Comparison of ENCODE assay signal across 19 cellular contexts in the genomic region with DNA sequence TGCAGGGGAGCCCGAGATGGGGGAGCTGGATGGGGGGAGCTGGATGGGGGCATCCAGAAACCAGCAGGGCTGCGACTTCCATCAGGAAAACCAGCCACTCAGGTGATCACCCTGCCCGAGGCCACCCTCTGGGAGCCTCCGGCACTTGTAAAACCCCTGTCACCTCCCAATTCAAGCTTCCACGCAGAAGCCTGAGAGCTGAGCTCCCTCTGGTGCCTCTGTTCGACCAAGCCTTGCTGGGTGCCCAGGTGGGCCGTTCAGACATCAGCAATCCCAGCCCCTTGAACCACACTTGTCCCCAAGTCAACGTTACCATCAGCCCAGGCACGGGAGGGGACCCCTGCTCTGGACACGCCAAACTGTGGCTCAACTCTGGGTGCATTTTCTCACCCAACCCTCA. TPM values are rescaled to one million over a fixed set of nuclear protein-coding genes. Genes with fewer than 3 reads are reported as not detected.
DNase-seq lines count a peak whose midpoint lies in the region; ATAC-seq and TF ChIP-seq lines count a peak whose summit lies in the region.
"Had no signal": no experiment of that assay in that cellular context is flagged by ENCODE, and none has a peak within 500 bp of the region (broad histone marks: within the 10 kb centered on the region; RNA-seq: fewer than 3 reads in every experiment).

No MANE protein-coding gene starts in this region.

- peak overlapping the region in 1 of 2 experiments; percentile 68; a peak in 1 of 4 replicates for H3K27ac ChIP-seq in SK-N-SH (ENCODE audit: low read depth in 2 of 2, low read length in 1 of 2)
- H3K27ac ChIP-seq in Panc1 (ENCODE audit: low read length): no peak overlapping the region
- H3K27ac ChIP-seq in endodermal cell (ENCODE audit: low read depth, low read length): no peak overlapping the region
- H3K27ac ChIP-seq in coronary artery: no peak overlapping the region
- H3K27ac ChIP-seq: PC-9 had no signal

- H3K27ac Mint-ChIP-seq in endodermal cell: no peak overlapping the region
- H3K27ac Mint-ChIP-seq: GM23338 had no signal

- no peak overlapping the region for H2AFZ ChIP-seq in SK-N-SH (ENCODE audit: low read depth)
- H2AFZ ChIP-seq: GM23338, PC-9 had no signal

- H3K4me1 ChIP-seq in SK-N-SH (ENCODE audit: control insufficient read depth in 1 of 2, insufficient read depth in 2 of 2, low read depth in 1 of 2, low read length in 1 of 2) (peaks cover 0 to 62% of the 10 kb centered on the region in 2 experiments; a peak in 1 of 4 replicates), Panc1 (ENCODE audit: control insufficient read depth, insufficient read depth, low read length) (peaks cover 23% of the 10 kb centered on the region), endodermal cell (ENCODE audit: control insufficient read depth, insufficient read depth, low read length) (no peaks in the 10 kb centered on the region)

- in situ Hi-C loops in Panc1 (cut with HindIII; ENCODE audit: low pct_unique_long_range_greater_than_20kb, low sequenced_read_pairs) (no loop called here), GM13977 (cut with MboI; ENCODE audit: low pct_unique_long_range_greater_than_20kb, low sequenced_read_pairs, unreplicated experiment) (no loop called here)

- TF ChIP-seq CTCF in SK-N-SH (IDR thresholded peaks at IDR 0.05) (no peak), Panc1 (IDR thresholded peaks at IDR 0.05) (no peak), endodermal cell (conservative IDR thresholded peaks at IDR 0.05) (peak; percentile 9), GM13977 (IDR thresholded peaks at IDR 0.05; ENCODE audit: extremely low read depth, insufficient read depth, missing control alignments) (no peak), coronary artery (IDR thresholded peaks at IDR 0.05) (no peak)

- WGBS in SK-N-SH (ENCODE audit: low lambda C conversion rate): 50% methylated on average over 1 of the region's 10 CpGs
- 87 to 95% methylated on average over 7 to 10 of the region's 10 CpGs for WGBS in endodermal cell (ENCODE audit: insufficient coverage in 1 of 2, insufficient read length in 1 of 2), 2 experiments

- H3K9me3 Mint-ChIP-seq in endodermal cell: no peaks in the 10 kb centered on the region
- H3K9me3 Mint-ChIP-seq: GM23338, H9 had no signal

- TF ChIP-seq RAD21 in SK-N-SH (IDR thresholded peaks at IDR 0.05; ENCODE audit: low read length): peak; percentile 19; the same call in 1 of the 2 replicates

- H3F3A ChIP-seq in SK-N-SH (replicated peaks; ENCODE audit: insufficient read depth): no peaks in the 10 kb centered on the region

- H3K36me3 ChIP-seq in SK-N-SH (replicated peaks in 1 of 2; ENCODE audit: control insufficient read depth in 1 of 2, insufficient read depth in 2 of 2, low read length in 1 of 2) (no peaks in the 10 kb centered on the region), Panc1 (ENCODE audit: control insufficient read depth, insufficient read depth, low read length) (no peaks in the 10 kb centered on the region), endodermal cell (ENCODE audit: control insufficient read depth, insufficient read depth, low read length) (no peaks in the 10 kb centered on the region)

- CTCF ChIA-PET in SK-N-SH (lab: Yijun Ruan, JAX): interaction anchor here (0.8 to 10.4 kb wide), 13 partner anchors 8 to 99 kb away, joined by 3 to 78 read pairs (median 5); no protein-coding TSS in a partner anchor
- CTCF ChIA-PET in Panc1 (lab: Charles Lee): interaction anchor here (0.5 to 1.3 kb wide), 2 partner anchors 65 to 99 kb away, joined by 4 to 7 read pairs; no protein-coding TSS in a partner anchor

- POLR2A ChIA-PET in SK-N-SH (lab: Yijun Ruan, JAX) (no interaction called here), Panc1 (lab: Charles Lee) (interaction anchor here (0.8 kb wide), 1 partner anchor 111 kb away, joined by 3 read pairs; no protein-coding TSS in a partner anchor)

- H3K4me2 ChIP-seq in SK-N-SH: no peak overlapping the region
- H3K4me2 ChIP-seq: GM23338, PC-9 had no signal

- H3K9ac ChIP-seq in SK-N-SH: no peak overlapping the region
- H3K9ac ChIP-seq in endodermal cell (ENCODE audit: extremely low read depth, low read length, poor library complexity, severe bottlenecking): no peak overlapping the region

- no peak overlapping the region for H3K4me3 ChIP-seq in SK-N-SH (ENCODE audit: low read depth in 2 of 2, low read length in 1 of 2)
- no peak overlapping the region for H3K4me3 ChIP-seq in Panc1 (ENCODE audit: low read depth in 2 of 2, low read length in 2 of 2)
- H3K4me3 ChIP-seq in endodermal cell (ENCODE audit: low read length): no peak overlapping the region
- no peak overlapping the region for H3K4me3 ChIP-seq in coronary artery
- H3K4me3 ChIP-seq: GM12878, GM23338, MG63, PC-9 had no signal

- intact Hi-C loops in Panc1 (cut with micrococcal nuclease; ENCODE audit: unreplicated experiment): no loop called here

- no TSS peak for BruUV-seq in Panc1 (replicated peaks; lab: Mats Ljungman, UMichigan)

- H3K36me3 Mint-ChIP-seq in endodermal cell (ENCODE audit: low read depth): no peaks in the 10 kb centered on the region

- ATAC-seq in SK-N-SH treated with all-trans-retinoic acid at 6 μM for 48 hours: no peak
- 0 out of 2 replicates have a peak, but pooled peaks have one; percentile 8 for ATAC-seq in Panc1
- ATAC-seq: GM12878, GM23338 had no signal

- no peak overlapping the region for H3K4me3 Mint-ChIP-seq in endodermal cell
- H3K4me3 Mint-ChIP-seq: GM23338, H9 had no signal

- no peaks in the 10 kb centered on the region for H3K9me2 ChIP-seq in SK-N-SH

- no peaks in the 10 kb centered on the region for H3K79me2 ChIP-seq in SK-N-SH (ENCODE audit: insufficient read depth)

- H3K4me1 Mint-ChIP-seq in endodermal cell: no peaks in the 10 kb centered on the region

- no peaks in the 10 kb centered on the region for H3K27me3 ChIP-seq in SK-N-SH (ENCODE audit: insufficient read depth)
- H3K27me3 ChIP-seq in Panc1 (ENCODE audit: control insufficient read depth, insufficient read depth, low read length): no peaks in the 10 kb centered on the region
- no peaks in the 10 kb centered on the region for H3K27me3 ChIP-seq in endodermal cell (ENCODE audit: control insufficient read depth, insufficient read depth, low read length, poor library complexity, severe bottlenecking)
- H3K27me3 ChIP-seq: MG63 had no signal

- no peak for DNase-seq in SK-N-SH
- no peak for DNase-seq in Panc1 (ENCODE audit: low read depth, low spot score)
- no peak for DNase-seq in endodermal cell
- DNase-seq in islet precursor cell: no peak
- DNase-seq in GM13977 (ENCODE audit: low spot score): no peak
- DNase-seq in coronary artery (ENCODE audit: low spot score): no peak
- DNase-seq in SK-N-DZ (ENCODE audit: low spot score): no peak
- DNase-seq: H9, KBM-7, NCI-H1105 treated with DMSO at 0.1 percent for 48 hours, NCI-H2029, NCI-H510A, NCI-H748 treated with DMSO at 0.1 percent for 48 hours, PC-9, SHP77 had no signal

- no peaks in the 10 kb centered on the region for H3K9me3 ChIP-seq in SK-N-SH
- H3K9me3 ChIP-seq in Panc1 (ENCODE audit: control insufficient read depth, insufficient read depth, low read depth, low read length): no peaks in the 10 kb centered on the region
- no peaks in the 10 kb centered on the region for H3K9me3 ChIP-seq in endodermal cell (ENCODE audit: control insufficient read depth, low read length)
- H3K9me3 ChIP-seq: MG63 had no signal

- H4K20me1 ChIP-seq in SK-N-SH (ENCODE audit: insufficient read depth): no peaks in the 10 kb centered on the region

- TF ChIP-seq EP300 in SK-N-SH (IDR thresholded peaks at IDR 0.05; ENCODE audit: borderline replicate concordance in 1 of 2, low read depth in 1 of 2, low read length in 1 of 2): no peak

- H3K27me3 Mint-ChIP-seq in endodermal cell (ENCODE audit: insufficient read depth): no peaks in the 10 kb centered on the region

TF ChIP-seq in SK-N-SH, 30 proteins besides CTCF, POLR2A, EP300 and RAD21 (continues in another document):
- TF ChIP-seq FOXJ3 (CRISPR knock-in tag; IDR thresholded peaks at IDR 0.05) (no peak), YY1 (IDR thresholded peaks at IDR 0.05; ENCODE audit: low read depth) (no peak), NFIC (IDR thresholded peaks at IDR 0.05; ENCODE audit: borderline replicate concordance) (no peak), SIN3A (IDR thresholded peaks at IDR 0.05; ENCODE audit: borderline replicate concordance, low read depth, low read length) (no peak), MAX (IDR thresholded peaks at IDR 0.05; ENCODE audit: low read depth) (no peak), FOXM1 (IDR thresholded peaks at IDR 0.05; ENCODE audit: low read depth) (no peak)

TF ChIP-seq in SK-N-SH treated with all-trans-retinoic acid at 6 μM for 48 hours, 23 proteins besides CTCF, POLR2A, EP300 and RAD21 (continues in another document):
- no peak for TF ChIP-seq TSHZ2 (CRISPR knock-in tag; IDR thresholded peaks at IDR 0.05)
- TF ChIP-seq ESRRG (CRISPR knock-in tag; IDR thresholded peaks at IDR 0.05): no peak
- no peak for TF ChIP-seq ZNF565 (CRISPR knock-in tag; conservative IDR thresholded peaks at IDR 0.05; ENCODE audit: low read depth)

RNA-seq across cellular contexts. Expression of gene MEGF6, which starts 59.6 kb away (rescaled TPM):
- 5.8 and 7.6 TPM in 2 replicates for polyA plus RNA-seq in SK-N-SH (2012; rRNA removed)
- polyA plus RNA-seq in SK-N-SH (2012; cell fraction: cytosol; rRNA removed): 1.3 and 2.9 TPM in 2 replicates
- 28.9 and 39.7 TPM in 2 replicates for polyA plus RNA-seq in SK-N-SH (2012; cell fraction: nucleus; rRNA removed)
- total RNA-seq in Panc1 (2021; ENCODE audit: unreplicated experiment) (32.6 TPM), endodermal cell (100 to 1,000 TPM in 1 of 2 donors, 10 to 100 TPM in 1; 83.0 to 103 TPM)
- 35.5 TPM for polyA plus RNA-seq in Panc1 (2012; ENCODE audit: insufficient read length)
- 28.4 TPM for polyA plus RNA-seq in endodermal cell (2013, experiment 1 of 2)
- polyA plus RNA-seq in endodermal cell (2013, experiment 2 of 2): 20.2 TPM
- 0.18 and 0.23 TPM in 2 replicates for polyA plus RNA-seq in SK-N-DZ (2014; cell fraction: cytosol; rRNA removed)
- 2.4 and 13.7 TPM in 2 replicates for polyA plus RNA-seq in SK-N-DZ (2014; cell fraction: nucleus; rRNA removed)
